Comparison of ENCODE assay signal across 34 cellular contexts in the genomic region with DNA sequence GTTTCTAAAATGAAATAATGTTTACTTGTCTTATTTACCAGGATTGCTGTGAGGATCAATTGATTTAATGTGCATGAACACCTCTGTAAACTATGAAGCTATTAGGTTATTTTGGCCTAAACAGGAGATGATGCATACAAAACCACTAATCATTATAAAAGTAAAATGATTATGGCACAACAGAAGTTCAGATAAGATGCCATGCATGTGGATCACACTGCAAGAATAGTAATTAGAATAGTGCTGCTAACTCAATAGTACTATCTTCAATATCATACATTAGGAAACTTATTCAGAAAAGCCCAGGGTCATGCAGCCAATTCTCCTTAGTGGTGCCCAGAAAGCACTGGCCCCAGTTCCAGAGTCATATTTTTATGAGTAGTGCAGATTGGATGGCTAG.
"Had no signal": no experiment of that assay in that cellular context is flagged by ENCODE, and none has a peak within 500 bp of the region (broad histone marks: within the 10 kb centered on the region; RNA-seq: fewer than 3 reads in every experiment).

No MANE protein-coding gene starts in this region.

- DNase-seq: Karpas-422, Kasumi-1, MG63, MM.1S, MV-4-11, NCI-H1048, NCI-H1092, NCI-H1092 treated with DMSO at 0.1 percent for 48 hours, NCI-H1105, NCI-H1105 treated with DMSO at 0.1 percent for 48 hours, NCI-H1417, NCI-H1417 treated with DMSO at 0.1 percent for 48 hours, NCI-H1436, NCI-H1436 treated with DMSO at 0.1 percent for 48 hours, NCI-H146, NCI-H1694, NCI-H1694 treated with DMSO at 0.1 percent for 48 hours, NCI-H187, NCI-H187 treated with DMSO at 0.1 percent for 48 hours, NCI-H1930, NCI-H2029, NCI-H2029 treated with DMSO at 0.1 percent for 48 hours, NCI-H2081, NCI-H2081 treated with DMSO at 0.1 percent for 48 hours, NCI-H2107, NCI-H2171, NCI-H2171 treated with DMSO at 0.1 percent for 48 hours, NCI-H2227 treated with DMSO at 0.1 percent for 48 hours, NCI-H226, NCI-H345, NCI-H446, NCI-H446 treated with DMSO at 0.1 percent for 48 hours, NCI-H510A had no signal

- H3K4me3 ChIP-seq: MG63 had no signal

- H3K4me2 ChIP-seq: KMS-11 had no signal

- H3K36me3 ChIP-seq: MG63 had no signal

- H3K9me3 ChIP-seq: MG63 had no signal

- H3K9ac ChIP-seq: KMS-11 had no signal

- H3K27ac ChIP-seq: KMS-11 had no signal
